22 cellular contexts compared by ENCODE assay signal in the genomic region with DNA sequence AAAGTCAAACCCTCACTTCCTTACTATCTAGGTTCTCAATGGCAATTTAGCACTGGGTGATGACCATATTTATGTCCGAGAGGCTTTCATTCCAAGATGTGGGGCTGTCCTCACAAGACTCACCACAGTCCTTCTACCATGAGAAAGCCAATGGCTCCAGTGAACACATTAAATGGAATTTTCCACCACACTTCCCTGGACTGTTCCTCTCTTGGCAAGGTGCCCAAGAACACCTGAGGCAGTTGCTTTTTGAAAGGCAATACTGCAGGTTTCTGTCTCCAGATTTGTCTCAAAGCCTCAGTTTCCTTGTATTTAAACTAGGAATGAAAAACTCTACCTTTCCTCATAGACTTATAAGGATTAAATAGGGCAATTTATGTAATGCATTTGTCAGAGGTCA. TPM values are rescaled to one million over a fixed set of nuclear protein-coding genes. Genes with fewer than 3 reads are reported as not detected.
A peak's percentile ranks its signal among the peaks of the same experiment; 100 is the strongest.
DNase-seq lines count a peak whose midpoint lies in the region; ATAC-seq, FAIRE-seq and TF ChIP-seq lines count a peak whose summit lies in the region.
"Had no signal": no experiment of that assay in that cellular context is flagged by ENCODE, and none has a peak within 500 bp of the region (broad histone marks: within the 10 kb centered on the region; RNA-seq: fewer than 3 reads in every experiment).

No MANE protein-coding gene starts in this region.

- H4K20me1 ChIP-seq in keratinocyte (ENCODE audit: control insufficient read depth, extremely low read depth, insufficient read depth, low read length) = peaks cover 3% of the 10 kb centered on the region

- H3K36me3 ChIP-seq in ACC112 (ENCODE audit: insufficient read depth, low read length) (no peaks in the 10 kb centered on the region), keratinocyte (ENCODE audit: control insufficient read depth in 2 of 2, extremely low read depth in 1 of 2, insufficient read depth in 2 of 2, low read length in 2 of 2) (peaks cover 4% of the 10 kb centered on the region in 2 experiments), skeletal muscle tissue (ENCODE audit: control insufficient read depth in 3 of 3, insufficient read depth in 3 of 3, low read length in 3 of 3) (no peaks in the 10 kb centered on the region)

- H3K4me1 ChIP-seq in ACC112 (ENCODE audit: control insufficient read depth, insufficient read depth, low read length, unreplicated experiment) = peaks cover 10% of the 10 kb centered on the region
- H3K4me1 ChIP-seq in keratinocyte (ENCODE audit: control insufficient read depth, extremely low read depth, insufficient read depth, low read length) = peaks cover 8% of the 10 kb centered on the region
- peaks cover 0 to 5% (median 0%) of the 10 kb centered on the region in 3 donors for H3K4me1 ChIP-seq in skeletal muscle tissue (ENCODE audit: control insufficient read depth in 3 of 3, insufficient read depth in 3 of 3, low read length in 3 of 3)

- H3K4me3 ChIP-seq in ACC112 (ENCODE audit: low read depth, low read length) = no peak overlapping the region
- no peak overlapping the region for H3K4me3 ChIP-seq in keratinocyte (ENCODE audit: control insufficient read depth in 2 of 3, extremely low read depth in 1 of 3, insufficient read depth in 2 of 3, low read depth in 1 of 3, low read length in 3 of 3)
- H3K4me3 ChIP-seq in skeletal muscle tissue (ENCODE audit: low read length in 3 of 3) = no peak overlapping the region
- H3K4me3 ChIP-seq: GM23338, K562 had no signal

- DNase-seq in NCI-H69 (lab: John Stamatoyannopoulos, UW) (peak; percentile 37), keratinocyte (ENCODE audit: low read depth, low spot score) (no peak), NCI-H1105 treated with DMSO at 0.1 percent for 48 hours (lab: John Stamatoyannopoulos, UW) (no peak), hypothalamus (lab: John Stamatoyannopoulos, UW) (no peak)
- DNase-seq in natural killer cell treated with Interleukin-12 subunit alpha and Interleukin-12 subunit beta and Interleukin-15 and Interleukin-18, amount 100 ng/mL, for 72 hours (ENCODE audit: low spot score) = no peak
- DNase-seq: activated CD4-positive, alpha-beta memory T cell treated with anti-CD3 and anti-CD28 coated beads for 36 hours; activated gamma-delta T cell; effector CD4-positive, alpha-beta T cell; kidney glomerular epithelial cell; NCI-H187; NCI-H446 treated with DMSO at 0.1 percent for 48 hours; RPMI8226; SK-N-SH; stimulated activated CD4-positive, alpha-beta T cell treated with anti-CD3 and anti-CD28 coated beads, Interleukin-4, amount 100 ng/mL, for 4 hours; stimulated activated naive CD8-positive, alpha-beta T cell treated with anti-CD3 and anti-CD28 coated beads, Interleukin-15, amount 100 ng/mL, for 72 hours had no signal

- peaks cover 5% of the 10 kb centered on the region for H3K9me1 ChIP-seq in keratinocyte (ENCODE audit: control insufficient read depth, extremely low read depth, insufficient read depth, low read length)

- H2AFZ ChIP-seq in ACC112 (ENCODE audit: low read length, unreplicated experiment) (no peak overlapping the region), keratinocyte (ENCODE audit: control insufficient read depth, low read length) (no peak overlapping the region)
- H2AFZ ChIP-seq: GM23338 had no signal

- no peaks in the 10 kb centered on the region for H3K36me3 Mint-ChIP-seq in natural killer cell treated with Interleukin-12 subunit alpha and Interleukin-12 subunit beta and Interleukin-15 and Interleukin-18, amount 100 ng/mL, for 72 hours
- H3K36me3 Mint-ChIP-seq: activated CD4-positive, alpha-beta memory T cell treated with anti-CD3 and anti-CD28 coated beads for 36 hours had no signal

- no peak overlapping the region for H3K9ac ChIP-seq in keratinocyte (ENCODE audit: control insufficient read depth, extremely low read depth, insufficient read depth, low read length)
- H3K9ac ChIP-seq in skeletal muscle tissue (ENCODE audit: low read depth in 1 of 3, low read length in 3 of 3) = no peak overlapping the region
- H3K9ac ChIP-seq: SK-N-SH had no signal

- no peaks in the 10 kb centered on the region for H3K79me2 ChIP-seq in ACC112 (ENCODE audit: control insufficient read depth, insufficient read depth, low read length, unreplicated experiment)
- peaks cover 73% of the 10 kb centered on the region for H3K79me2 ChIP-seq in keratinocyte (ENCODE audit: control insufficient read depth, insufficient read depth, low read length)

- dilution Hi-C loops in keratinocyte (cut with MboI; ENCODE audit: extremely low pct_ligation_motif_present, low sequenced_read_pairs) = no loop called here

- no peaks in the 10 kb centered on the region for H3K9me3 Mint-ChIP-seq in natural killer cell treated with Interleukin-12 subunit alpha and Interleukin-12 subunit beta and Interleukin-15 and Interleukin-18, amount 100 ng/mL, for 72 hours
- H3K9me3 Mint-ChIP-seq: activated CD4-positive, alpha-beta memory T cell treated with anti-CD3 and anti-CD28 coated beads for 36 hours; GM23338; stimulated activated naive CD8-positive, alpha-beta T cell treated with anti-CD3 and anti-CD28 coated beads, Interleukin-15, amount 100 ng/mL, for 72 hours; T-helper 2 cell treated with Interferon-gamma antibody and Interleukin-4, amounts not matched to agents 5 μg/mL and 100 μg/mL, for 36 hours had no signal

- H3K27me3 Mint-ChIP-seq in natural killer cell treated with Interleukin-12 subunit alpha and Interleukin-12 subunit beta and Interleukin-15 and Interleukin-18, amount 100 ng/mL, for 72 hours = peaks cover 28 to 31% of the 10 kb centered on the region in 2 donors

- no peak overlapping the region for H3K27ac Mint-ChIP-seq in natural killer cell treated with Interleukin-12 subunit alpha and Interleukin-12 subunit beta and Interleukin-15 and Interleukin-18, amount 100 ng/mL, for 72 hours
- H3K27ac Mint-ChIP-seq: activated CD4-positive, alpha-beta memory T cell treated with anti-CD3 and anti-CD28 coated beads for 36 hours; GM23338; progenitor cell of endocrine pancreas; stimulated activated naive CD8-positive, alpha-beta T cell treated with anti-CD3 and anti-CD28 coated beads, Interleukin-15, amount 100 ng/mL, for 72 hours; T-helper 2 cell treated with Interferon-gamma antibody and Interleukin-4, amounts not matched to agents 5 μg/mL and 100 μg/mL, for 36 hours had no signal

- H3K27me3 ChIP-seq in ACC112 (ENCODE audit: insufficient read depth, low read length) = peaks cover 37% of the 10 kb centered on the region
- H3K27me3 ChIP-seq in keratinocyte (ENCODE audit: control insufficient read depth, extremely low read depth, insufficient read depth, low read length) = no peaks in the 10 kb centered on the region
- peaks cover 0 to 3% (median 2%) of the 10 kb centered on the region in 3 donors for H3K27me3 ChIP-seq in skeletal muscle tissue (ENCODE audit: control insufficient read depth in 3 of 3, insufficient read depth in 3 of 3, low read length in 3 of 3)

- no peak overlapping the region for H3K4me3 Mint-ChIP-seq in natural killer cell treated with Interleukin-12 subunit alpha and Interleukin-12 subunit beta and Interleukin-15 and Interleukin-18, amount 100 ng/mL, for 72 hours
- H3K4me3 Mint-ChIP-seq: activated CD4-positive, alpha-beta memory T cell treated with anti-CD3 and anti-CD28 coated beads for 36 hours; GM23338; stimulated activated naive CD8-positive, alpha-beta T cell treated with anti-CD3 and anti-CD28 coated beads, Interleukin-15, amount 100 ng/mL, for 72 hours; T-helper 2 cell treated with Interferon-gamma antibody and Interleukin-4, amounts not matched to agents 5 μg/mL and 100 μg/mL, for 36 hours had no signal

- no peak overlapping the region for H3K4me2 ChIP-seq in keratinocyte (ENCODE audit: control insufficient read depth, extremely low read depth, insufficient read depth, low read depth, low read length)
- H3K4me2 ChIP-seq: GM23338, SK-N-SH had no signal

- FAIRE-seq in keratinocyte (lab: Jason Lieb, UNC) = peak; percentile 71
- FAIRE-seq: K562 had no signal

- H3K9me3 ChIP-seq in keratinocyte (ENCODE audit: control insufficient read depth, low read depth, low read length) (no peaks in the 10 kb centered on the region), skeletal muscle tissue (ENCODE audit: control insufficient read depth in 3 of 3, low read length in 3 of 3) (no peaks in the 10 kb centered on the region)
- H3K9me3 ChIP-seq: SK-N-SH had no signal

- no peak for ATAC-seq in natural killer cell treated with Interleukin-12 subunit alpha and Interleukin-12 subunit beta and Interleukin-15 and Interleukin-18, amount 100 ng/mL, for 72 hours
- ATAC-seq: esophagus mucosa; GM23338; K562; stimulated activated naive CD8-positive, alpha-beta T cell treated with anti-CD3 and anti-CD28 coated beads, Interleukin-15, amount 100 ng/mL, for 72 hours had no signal

- no peaks in the 10 kb centered on the region for H3K4me1 Mint-ChIP-seq in natural killer cell treated with Interleukin-12 subunit alpha and Interleukin-12 subunit beta and Interleukin-15 and Interleukin-18, amount 100 ng/mL, for 72 hours (ENCODE audit: low read depth in 2 of 2)
- H3K4me1 Mint-ChIP-seq: GM23338 had no signal

- 0 out of 2 replicates have a peak overlapping the region, but pooled peaks have one; percentile 14 for H3K27ac ChIP-seq in ACC112 (ENCODE audit: low read depth, low read length)
- no peak overlapping the region for H3K27ac ChIP-seq in keratinocyte (ENCODE audit: control insufficient read depth, insufficient read depth, low read length)
- peak overlapping the region; percentile 37 for H3K27ac ChIP-seq in skeletal muscle tissue (ENCODE audit: low read depth, low read length)

- TF ChIP-seq CTCF in keratinocyte (optimal IDR thresholded peaks at IDR 0.05 in 1 of 3, IDR thresholded peaks at IDR 0.05 in 1 of 3, conservative IDR thresholded peaks at IDR 0.05 in 1 of 3; ENCODE audit: extremely low read depth in 1 of 3, insufficient read depth in 2 of 3, low read length in 3 of 3) = no peak

RNA-seq across cellular contexts. Expression of gene AFAP1L2, which starts 24.2 kb away (rescaled TPM):
- 36.8 to 52.5 TPM (median 40.4 TPM) in 3 replicates for polyA plus RNA-seq in keratinocyte
- 20.8 TPM for polyA plus RNA-seq in keratinocyte (2011; ENCODE audit: low read depth)
- 29.7 and 35.5 TPM in 2 replicates for polyA plus RNA-seq in keratinocyte (2011; cell fraction: cytosol; rRNA removed)
- 69.0 and 69.2 TPM in 2 replicates for polyA plus RNA-seq in keratinocyte (2011; cell fraction: nucleus; rRNA removed)
- 13.0 and 44.6 TPM in 2 replicates for polyA plus RNA-seq in keratinocyte (2012; ENCODE audit: low replicate concordance)
- 49.9 to 74.0 TPM (median 61.2 TPM) in 3 replicates for polyA minus RNA-seq in keratinocyte
- 44.5 TPM for polyA minus RNA-seq in keratinocyte (2011; cell fraction: cytosol; rRNA and poly(A)+ RNA removed)
- polyA minus RNA-seq in keratinocyte (2011; cell fraction: nucleus; rRNA and poly(A)+ RNA removed) = 47.1 and 58.1 TPM in 2 replicates
- total RNA-seq in skeletal muscle tissue = 24.0 TPM
- 1 to 10 TPM; 1.3 to 8.8 TPM for total RNA-seq in natural killer cell treated with Interleukin-12 subunit alpha and Interleukin-12 subunit beta and Interleukin-15 and Interleukin-18, amount 100 ng/mL, for 72 hours
- polyA plus RNA-seq: K562 had no signal
